Comparison of ENCODE assay signal across 25 cellular contexts in genomic region chr15:78097667-78098066, GRCh38. TPM values are rescaled to one million over a fixed set of nuclear protein-coding genes. Genes with fewer than 3 reads are reported as not detected.
"Had no signal": no experiment of that assay in that cellular context is flagged by ENCODE, and none has a peak within 500 bp of the region (broad histone marks: within the 10 kb centered on the region; RNA-seq: fewer than 3 reads in every experiment).

No MANE protein-coding gene starts in this region.

- H3K27ac ChIP-seq: body of pancreas, cardiac muscle cell, spleen had no signal

- H3K36me3 ChIP-seq: cardiac muscle cell, spleen had no signal

- H3K27ac Mint-ChIP-seq: activated CD4-positive, alpha-beta T cell treated with anti-CD3 and anti-CD28 coated beads, Interleukin-2, amount 10 ng/mL, durations not matched to agents 24 days and 14 days; activated CD8-positive, alpha-beta T cell treated with anti-CD3 and anti-CD28 coated beads, Interleukin-2, amount 10 ng/mL, durations not matched to agents 7 days and 5 days; activated naive CD8-positive, alpha-beta T cell treated with anti-CD3 and anti-CD28 coated beads, Interleukin-2, amount 50 U/mL, for 24 hours; activated T-cell treated with anti-CD3 and anti-CD28 coated beads, Interleukin-2, amount 50 U/mL, for 24 hours; dendritic cell treated with granulocyte-macrophage colony-stimulating factor and Interleukin-4, amounts not matched to agents 40 ng/mL and 50 ng/mL, for 4 days; immature natural killer cell had no signal

- H3K9me3 Mint-ChIP-seq: activated CD4-positive, alpha-beta T cell treated with anti-CD3 and anti-CD28 coated beads, Interleukin-2, amount 10 ng/mL, durations not matched to agents 24 days and 14 days; activated naive CD8-positive, alpha-beta T cell treated with anti-CD3 and anti-CD28 coated beads, Interleukin-2, amount 50 U/mL, for 24 hours; activated T-cell treated with anti-CD3 and anti-CD28 coated beads, Interleukin-2, amount 50 U/mL, for 24 hours; dendritic cell treated with granulocyte-macrophage colony-stimulating factor and Interleukin-4, amounts not matched to agents 40 ng/mL and 50 ng/mL, for 4 days; immature natural killer cell had no signal

- ATAC-seq: activated CD8-positive, alpha-beta T cell treated with anti-CD3 and anti-CD28 coated beads, Interleukin-2, amount 10 ng/mL, durations not matched to agents 7 days and 5 days; activated naive CD8-positive, alpha-beta T cell treated with anti-CD3 and anti-CD28 coated beads, Interleukin-2, amount 50 U/mL, for 24 hours; body of pancreas; left ventricle myocardium superior had no signal

- H3K4me1 Mint-ChIP-seq: activated naive CD8-positive, alpha-beta T cell treated with anti-CD3 and anti-CD28 coated beads, Interleukin-2, amount 50 U/mL, for 24 hours had no signal

- H3K4me3 ChIP-seq: body of pancreas, cardiac muscle cell, spleen had no signal

- H3K27me3 Mint-ChIP-seq: activated naive CD8-positive, alpha-beta T cell treated with anti-CD3 and anti-CD28 coated beads, Interleukin-2, amount 50 U/mL, for 24 hours; activated T-cell treated with anti-CD3 and anti-CD28 coated beads, Interleukin-2, amount 50 U/mL, for 24 hours; dendritic cell treated with granulocyte-macrophage colony-stimulating factor and Interleukin-4, amounts not matched to agents 40 ng/mL and 50 ng/mL, for 4 days had no signal

- H3K27me3 ChIP-seq: body of pancreas, cardiac muscle cell, spleen had no signal

- DNase-seq: activated CD4-positive, alpha-beta T cell treated with anti-CD3 and anti-CD28 coated beads, Interleukin-2, amount 10 ng/mL, durations not matched to agents 24 days and 14 days; activated CD8-positive, alpha-beta T cell treated with anti-CD3 and anti-CD28 coated beads, Interleukin-2, amount 10 ng/mL, durations not matched to agents 7 days and 5 days; activated naive CD4-positive, alpha-beta T cell treated with anti-CD3 and anti-CD28 coated beads, Interleukin-2, amount 50 U/mL, for 16 hours; activated naive CD8-positive, alpha-beta T cell treated with anti-CD3 and anti-CD28 coated beads, Interleukin-2, amount 50 U/mL, for 24 hours; activated T-cell treated with anti-CD3 and anti-CD28 coated beads, Interleukin-2, amount 50 U/mL, for 24 hours; body of pancreas; effector CD4-positive, alpha-beta T cell; erythroblast; foreskin fibroblast; immature natural killer cell; left ventricle myocardium superior; mammary epithelial cell; SK-N-SH; stimulated activated CD4-positive, alpha-beta T cell treated with anti-CD3 and anti-CD28 coated beads, Interleukin-4, amount 100 ng/mL, for 1 hour; stimulated activated naive CD4-positive, alpha-beta T cell had no signal

- H3K9me3 ChIP-seq: body of pancreas, SK-N-SH, spleen had no signal

- H3K4me3 Mint-ChIP-seq: activated CD4-positive, alpha-beta T cell treated with anti-CD3 and anti-CD28 coated beads, Interleukin-2, amount 10 ng/mL, durations not matched to agents 24 days and 14 days; activated CD8-positive, alpha-beta T cell treated with anti-CD3 and anti-CD28 coated beads, Interleukin-2, amount 10 ng/mL, durations not matched to agents 7 days and 5 days; activated naive CD8-positive, alpha-beta T cell treated with anti-CD3 and anti-CD28 coated beads, Interleukin-2, amount 50 U/mL, for 24 hours; activated T-cell treated with anti-CD3 and anti-CD28 coated beads, Interleukin-2, amount 50 U/mL, for 24 hours; dendritic cell treated with granulocyte-macrophage colony-stimulating factor and Interleukin-4, amounts not matched to agents 40 ng/mL and 50 ng/mL, for 4 days; immature natural killer cell had no signal

- H3K9ac ChIP-seq: SK-N-SH had no signal

- H3K36me3 Mint-ChIP-seq: immature natural killer cell had no signal

RNA-seq across cellular contexts. Expression of gene SH2D7, which starts 5.3 kb away (rescaled TPM):
- total RNA-seq: activated CD4-positive, alpha-beta T cell treated with anti-CD3 and anti-CD28 coated beads, Interleukin-2, amount 10 ng/mL, durations not matched to agents 24 days and 14 days; body of pancreas; cardiac muscle cell; cerebellum; fibroblast of lung; glomerular endothelial cell; left ventricle myocardium superior; mammary epithelial cell; omental fat pad; renal cortical epithelial cell; spleen; ureter had no signal
- polyA plus RNA-seq: immature natural killer cell, mammary epithelial cell, neural cell, SK-N-SH, spleen had no signal
